In the genomic region with DNA sequence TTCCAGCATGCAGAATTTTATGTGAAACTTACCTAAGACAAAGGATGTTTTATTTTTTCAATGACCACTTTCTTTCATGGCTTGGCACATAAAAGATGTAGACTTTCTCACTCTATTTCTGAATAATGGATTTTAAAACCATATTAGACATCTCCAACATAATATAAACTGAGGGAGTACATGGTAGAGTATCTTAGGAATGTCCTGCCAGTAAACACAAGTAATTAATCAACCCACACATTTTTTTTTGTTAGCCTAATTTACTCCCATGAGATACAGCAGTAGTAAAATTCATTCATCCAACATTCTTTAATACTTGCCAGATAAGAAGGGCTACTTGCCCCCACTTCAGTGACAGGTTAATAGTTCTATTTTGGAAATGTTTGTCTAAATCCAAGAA, we compare ENCODE assay signal across 15 cellular contexts.
DNase-seq lines count a peak whose midpoint lies in the region; ATAC-seq and TF ChIP-seq lines count a peak whose summit lies in the region.
"Had no signal": no experiment of that assay in that cellular context is flagged by ENCODE, and none has a peak within 500 bp of the region (broad histone marks: within the 10 kb centered on the region; RNA-seq: fewer than 3 reads in every experiment).

No MANE protein-coding gene starts in this region.

- H3K27me3 ChIP-seq in mesendoderm (ENCODE audit: insufficient read depth, low read length, poor library complexity) (no peaks in the 10 kb centered on the region), hepatocyte (no peaks in the 10 kb centered on the region)

- H2AK5ac ChIP-seq in mesendoderm (ENCODE audit: low read length), result no peak overlapping the region

- no peak overlapping the region for H3K4me3 Mint-ChIP-seq in mesothelial cell of epicardium
- H3K4me3 Mint-ChIP-seq: CD14-positive monocyte; CD8-positive, alpha-beta T cell; GM23338 had no signal

- H3K18ac ChIP-seq in mesendoderm (ENCODE audit: low read length), result no peak overlapping the region

- no peak for ATAC-seq in HG02885 (IDR thresholded peaks at IDR 0.05; ENCODE audit: poor library complexity, unreplicated experiment)
- ATAC-seq: CD8-positive, alpha-beta T cell; GM23338 had no signal

- DNase-seq in AG10803 (ENCODE audit: low read depth) (peak; percentile 71), GM04503 (ENCODE audit: low read depth) (peak; percentile 39), astrocyte of the cerebellum (ENCODE audit: low read depth) (peak; percentile 29), mesothelial cell of epicardium (ENCODE audit: low spot score in 2 of 2, unreplicated experiment in 2 of 2) (no peak), NCI-H1930 (lab: John Stamatoyannopoulos, UW) (no peak), mesendoderm (no peak), hepatocyte (ENCODE audit: low spot score) (no peak)
- DNase-seq: ACHN; Caco-2; CD8-positive, alpha-beta T cell; DND-41; H7 had no signal

- no peak overlapping the region for H3K4ac ChIP-seq in mesendoderm (ENCODE audit: low read depth, low read length)

- no peaks in the 10 kb centered on the region for H3K9me3 Mint-ChIP-seq in mesothelial cell of epicardium

- H3K9ac ChIP-seq in mesendoderm (ENCODE audit: low read length), result no peak overlapping the region

- no peak overlapping the region for H3K56ac ChIP-seq in mesendoderm (ENCODE audit: low read length)

- H3K36me3 ChIP-seq in mesendoderm (ENCODE audit: control insufficient read depth, insufficient read depth, low read length) (no peaks in the 10 kb centered on the region), hepatocyte (replicated peaks; ENCODE audit: insufficient read depth, low read depth) (no peaks in the 10 kb centered on the region)

- no peaks in the 10 kb centered on the region for H3K9me2 ChIP-seq in hepatocyte (replicated peaks; ENCODE audit: insufficient read depth)

- peak overlapping the region; percentile 17 for H3K27ac Mint-ChIP-seq in mesothelial cell of epicardium
- H3K27ac Mint-ChIP-seq: CD14-positive monocyte; CD8-positive, alpha-beta T cell; GM23338 had no signal

- H2BK15ac ChIP-seq in mesendoderm (replicated peaks; ENCODE audit: low read depth), result no peak overlapping the region

- H3K79me1 ChIP-seq in mesendoderm (ENCODE audit: low read length), result no peaks in the 10 kb centered on the region

- no peaks in the 10 kb centered on the region for H3K4me1 ChIP-seq in mesendoderm (ENCODE audit: control insufficient read depth, low read depth, low read length)
- H3K4me1 ChIP-seq in hepatocyte (ENCODE audit: insufficient read depth), result no peaks in the 10 kb centered on the region
- H3K4me1 ChIP-seq: Caco-2 had no signal

- no peak overlapping the region for H4K5ac ChIP-seq in mesendoderm (ENCODE audit: low read length)

- H3K27me3 Mint-ChIP-seq in mesothelial cell of epicardium (ENCODE audit: low read depth), result no peaks in the 10 kb centered on the region

- no peak overlapping the region for H4K8ac ChIP-seq in mesendoderm (ENCODE audit: low read depth, low read length)

- no peak overlapping the region for H3K4me2 ChIP-seq in mesendoderm (ENCODE audit: low read length)
- H3K4me2 ChIP-seq in hepatocyte, result no peak overlapping the region
- H3K4me2 ChIP-seq: GM23338 had no signal

- H3K4me3 ChIP-seq in AG10803 (ENCODE audit: low read length), result no peak overlapping the region
- no peak overlapping the region for H3K4me3 ChIP-seq in astrocyte of the cerebellum (ENCODE audit: low read depth, low read length)
- no peak overlapping the region for H3K4me3 ChIP-seq in mesendoderm (ENCODE audit: low read length)
- no peak overlapping the region for H3K4me3 ChIP-seq in hepatocyte
- H3K4me3 ChIP-seq: GM23338 had no signal

- TF ChIP-seq CTCF in AG10803 (conservative IDR thresholded peaks at IDR 0.05; ENCODE audit: low read length) (no peak), astrocyte of the cerebellum (IDR thresholded peaks at IDR 0.05; ENCODE audit: low read depth, low read length, missing control alignments) (no peak), mesothelial cell of epicardium (IDR thresholded peaks at IDR 0.05; ENCODE audit: unreplicated experiment) (no peak), hepatocyte (IDR thresholded peaks at IDR 0.05; ENCODE audit: poor library complexity) (no peak)

- no peaks in the 10 kb centered on the region for H3K9me3 ChIP-seq in hepatocyte (ENCODE audit: low read depth)
- H3K9me3 ChIP-seq: Caco-2 had no signal

- in situ Hi-C loops in astrocyte of the cerebellum (cut with HindIII; ENCODE audit: low sequenced_read_pairs), result no loop called here

- H3K79me2 ChIP-seq in mesendoderm (ENCODE audit: control insufficient read depth, insufficient read depth, low read length) (no peaks in the 10 kb centered on the region), hepatocyte (no peaks in the 10 kb centered on the region)

- no peak overlapping the region for H2BK5ac ChIP-seq in mesendoderm (ENCODE audit: low read length)

- H3K23ac ChIP-seq in mesendoderm (ENCODE audit: low read length), result no peak overlapping the region

- no peaks in the 10 kb centered on the region for H4K20me1 ChIP-seq in hepatocyte (ENCODE audit: insufficient read depth, poor library complexity, severe bottlenecking)

- no peaks in the 10 kb centered on the region for H3K36me3 Mint-ChIP-seq in mesothelial cell of epicardium
- H3K36me3 Mint-ChIP-seq: CD14-positive monocyte; CD8-positive, alpha-beta T cell had no signal

- no peak overlapping the region for H2BK120ac ChIP-seq in mesendoderm (ENCODE audit: low read depth, low read length)

- H3K27ac ChIP-seq in mesendoderm (ENCODE audit: low read depth, low read length) (no peak overlapping the region), hepatocyte (no peak overlapping the region)

- no peak overlapping the region for H2AFZ ChIP-seq in hepatocyte
- H2AFZ ChIP-seq: GM23338 had no signal

- peaks cover 16% of the 10 kb centered on the region for H3K4me1 Mint-ChIP-seq in mesothelial cell of epicardium
- H3K4me1 Mint-ChIP-seq: CD14-positive monocyte had no signal

Comparison
In these comparisons a context has a peak if more than half of its experiments do, and no peak if none do; other contexts are left out.
1. DNase-seq: peak in AG10803 (single experiment), GM04503 (single experiment) and astrocyte of the cerebellum (single experiment); none in mesothelial cell of epicardium (0 of 2), NCI-H1930 (0 of 2), mesendoderm (single experiment) and hepatocyte (single experiment).